Comparison of ENCODE assay signal across 10 cellular contexts in the genomic region with DNA sequence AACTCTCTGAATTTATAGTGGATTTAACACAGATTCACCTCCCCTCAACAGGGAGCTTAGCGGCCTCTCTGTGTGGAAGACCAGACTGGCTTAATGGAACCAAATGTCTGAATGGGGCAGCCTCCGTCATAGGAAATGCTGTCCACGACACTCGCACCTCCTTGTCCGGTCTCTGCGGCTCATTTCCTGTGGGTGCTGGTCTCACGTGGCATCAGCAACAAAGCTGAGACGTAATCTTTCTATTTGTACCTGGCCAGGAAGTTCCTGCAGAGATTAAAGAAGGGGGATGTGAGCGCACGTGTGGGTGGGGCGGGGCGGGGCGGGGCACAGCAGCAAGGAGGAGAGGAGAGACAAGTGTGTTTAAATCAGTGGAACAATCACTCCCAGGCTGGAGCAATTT.
DNase-seq lines count a peak whose midpoint lies in the region; ATAC-seq and TF ChIP-seq lines count a peak whose summit lies in the region.
"Had no signal": no experiment of that assay in that cellular context is flagged by ENCODE, and none has a peak within 500 bp of the region (broad histone marks: within the 10 kb centered on the region; RNA-seq: fewer than 3 reads in every experiment).

No MANE protein-coding gene starts in this region.

- H3K9me3 Mint-ChIP-seq in type B pancreatic cell = no peaks in the 10 kb centered on the region

- H3K4me3 ChIP-seq in PC-9 (no peak overlapping the region), A673 (ENCODE audit: low read depth, low read length, poor library complexity, severe bottlenecking) (no peak overlapping the region)

- H4K20me1 ChIP-seq in PC-9 (ENCODE audit: insufficient read depth) = no peaks in the 10 kb centered on the region

- H3K27me3 Mint-ChIP-seq in type B pancreatic cell = no peaks in the 10 kb centered on the region

- H3K36me3 ChIP-seq in PC-9 (ENCODE audit: low read depth) (no peaks in the 10 kb centered on the region), A673 (ENCODE audit: insufficient read depth, low read length, poor library complexity, severe bottlenecking) (no peaks in the 10 kb centered on the region)

- ATAC-seq in left cardiac atrium (no peak), Right ventricle myocardium superior (ENCODE audit: poor library complexity) (no peak)
- ATAC-seq: Panc1 had no signal

- H3K4me3 Mint-ChIP-seq in type B pancreatic cell = no peak overlapping the region

- H3K27ac ChIP-seq in PC-9 (no peak overlapping the region), epithelial cell of prostate (peak overlapping the region; percentile 15), A673 (ENCODE audit: low read depth, low read length, poor library complexity, severe bottlenecking) (no peak overlapping the region)

- BruUV-seq in PC-9 (replicated peaks; lab: Mats Ljungman, UMichigan) = no TSS peak
- no TSS peak for BruUV-seq in A673 (replicated peaks; lab: Mats Ljungman, UMichigan)

- no peaks in the 10 kb centered on the region for H3K4me1 Mint-ChIP-seq in type B pancreatic cell (ENCODE audit: unreplicated experiment)

- no peaks in the 10 kb centered on the region for H3K27me3 ChIP-seq in PC-9 (ENCODE audit: insufficient read depth, low read depth)
- peaks cover 12% of the 10 kb centered on the region for H3K27me3 ChIP-seq in A673 (replicated peaks; ENCODE audit: insufficient read depth, low read depth, low read length, poor library complexity)

- H3K27ac Mint-ChIP-seq in type B pancreatic cell = peak overlapping the region; percentile 4

- no peak for TF ChIP-seq CTCF in PC-9 (conservative IDR thresholded peaks at IDR 0.05)
- TF ChIP-seq CTCF in type B pancreatic cell (conservative IDR thresholded peaks at IDR 0.05) = no peak
- TF ChIP-seq CTCF in A673 (conservative IDR thresholded peaks at IDR 0.05; ENCODE audit: low read depth, low read length) = no peak

- H3F3A ChIP-seq in PC-9 (ENCODE audit: insufficient read depth, low read depth) = no peaks in the 10 kb centered on the region

- intact Hi-C loops in left cardiac atrium (cut with DNase I) (no loop called here), Right ventricle myocardium superior (cut with DNase I) (no loop called here), PC-9 (cut with micrococcal nuclease; ENCODE audit: unreplicated experiment) (no loop called here), A673 (cut with micrococcal nuclease; ENCODE audit: unreplicated experiment) (no loop called here)

- H2AFZ ChIP-seq in PC-9 = peak overlapping the region; percentile 4; the same call in 1 of the 2 replicates

- peak overlapping the region; percentile 0; the same call in 1 of the 2 replicates for H3K4me2 ChIP-seq in PC-9

- POLR2A ChIA-PET in PC-9 (lab: Charles Lee; ENCODE audit: unreplicated experiment) = no interaction called here
- POLR2A ChIA-PET in A673 (lab: Charles Lee; ENCODE audit: low non-redundant PET) = no interaction called here

- H3K4me1 ChIP-seq in PC-9 (replicated peaks; ENCODE audit: insufficient read depth) (no peaks in the 10 kb centered on the region), A673 (ENCODE audit: insufficient read depth, low read length, poor library complexity, severe bottlenecking) (no peaks in the 10 kb centered on the region)

- H3K79me2 ChIP-seq in PC-9 (ENCODE audit: low read depth) = no peaks in the 10 kb centered on the region

- H3K9me2 ChIP-seq in PC-9 (ENCODE audit: insufficient read depth) = no peaks in the 10 kb centered on the region

- CTCF ChIA-PET in PC-9 (lab: Charles Lee) = no interaction called here
- CTCF ChIA-PET in A673 (lab: Charles Lee) = no interaction called here

- H3K9me3 ChIP-seq in PC-9 (ENCODE audit: insufficient read depth, low read depth) = no peaks in the 10 kb centered on the region
- no peaks in the 10 kb centered on the region for H3K9me3 ChIP-seq in A673 (ENCODE audit: low read depth, low read length, poor library complexity, severe bottlenecking)

- DNase-seq in left cardiac atrium (peak; percentile 28), Right ventricle myocardium superior (no peak), PC-9 (no peak), epithelial cell of prostate (ENCODE audit: low read depth, low spot score) (no peak), type B pancreatic cell (ENCODE audit: extremely low spot score, unreplicated experiment) (no peak), EL (no peak), A673 (ENCODE audit: low spot score) (no peak)
- no peak for DNase-seq in stimulated activated CD4-positive, alpha-beta T cell treated with anti-CD3 and anti-CD28 coated beads, Interleukin-15, amount 100 ng/mL, for 24 hours
- DNase-seq: activated T-cell treated with anti-CD3 and anti-CD28 coated beads for 4 hours had no signal

- H3K36me3 Mint-ChIP-seq in type B pancreatic cell = no peaks in the 10 kb centered on the region
